5 cellular contexts compared by ENCODE assay signal in genomic region chrY:18044990-18045389, GRCh38. TPM values are rescaled to one million over a fixed set of nuclear protein-coding genes. Genes with fewer than 3 reads are reported as not detected.
"Had no signal": no experiment of that assay in that cellular context is flagged by ENCODE, and none has a peak within 500 bp of the region (broad histone marks: within the 10 kb centered on the region; RNA-seq: fewer than 3 reads in every experiment).

No MANE protein-coding gene starts in this region.

RNA-seq across cellular contexts. Expression of gene CDY2A, which starts 19.4 kb away (rescaled TPM):
- total RNA-seq: HepG2, HT-29, HT1080, IMR-90, K562 had no signal
